Comparison of ENCODE assay signal across 13 cellular contexts in genomic region chr1:93578911-93579825, GRCh38.
DNase-seq lines count a peak whose midpoint lies in the region; ATAC-seq and TF ChIP-seq lines count a peak whose summit lies in the region.
"Had no signal": no experiment of that assay in that cellular context is flagged by ENCODE, and none has a peak within 500 bp of the region (broad histone marks: within the 10 kb centered on the region; RNA-seq: fewer than 3 reads in every experiment).

No MANE protein-coding gene starts in this region.

- H3K36me3 ChIP-seq in IMR-90 (ENCODE audit: control insufficient read depth, insufficient read depth, low read length) (peaks cover 53% of the 10 kb centered on the region), body of pancreas (replicated peaks in 1 of 2; ENCODE audit: insufficient read depth in 1 of 2, low read depth in 2 of 2) (peaks cover 0 to 2% of the 10 kb centered on the region in 2 donors), thoracic aorta (peaks cover 45% of the 10 kb centered on the region), aorta (ENCODE audit: control insufficient read depth in 1 of 2, insufficient read depth in 2 of 2, low read length in 1 of 2) (peaks cover 3 to 8% of the 10 kb centered on the region in 2 donors)
- H3K36me3 ChIP-seq: ovary had no signal

- H3K9ac ChIP-seq in IMR-90 (ENCODE audit: low read depth, low read length): peak overlapping the region; percentile 51

- no peak overlapping the region for H2BK15ac ChIP-seq in IMR-90 (ENCODE audit: low read depth, low read length)

- no peak overlapping the region for H3K56ac ChIP-seq in IMR-90 (ENCODE audit: extremely low read depth, insufficient read depth, low read length)

- BruUV-seq in IMR-90 (replicated peaks; lab: Mats Ljungman, UMichigan): no TSS peak

- peak overlapping the region; percentile 40; the same call in 1 of the 2 replicates for H4K5ac ChIP-seq in IMR-90 (ENCODE audit: low read depth, low read length)

- no peak overlapping the region for H2BK120ac ChIP-seq in IMR-90 (ENCODE audit: low read depth, low read length)

- H3K4me2 ChIP-seq in IMR-90 (ENCODE audit: low read depth, low read length): no peak overlapping the region; the same call in 1 of the 2 replicates

- no peak overlapping the region for H3K23ac ChIP-seq in IMR-90 (ENCODE audit: low read depth, low read length)

- no peak overlapping the region for H2BK20ac ChIP-seq in IMR-90 (ENCODE audit: low read depth, low read length)

- peaks cover 54 to 81% of the 10 kb centered on the region in 2 experiments for H3K79me1 ChIP-seq in IMR-90 (ENCODE audit: low read depth in 1 of 2, low read length in 2 of 2)

- H3K4me1 ChIP-seq in IMR-90 (ENCODE audit: control insufficient read depth, insufficient read depth, low read length) (peaks cover 13% of the 10 kb centered on the region), body of pancreas (peaks cover 57% of the 10 kb centered on the region), thoracic aorta (ENCODE audit: control insufficient read depth in 1 of 2, low read depth in 2 of 2) (peaks cover 10 to 20% of the 10 kb centered on the region in 2 donors), aorta (ENCODE audit: control insufficient read depth in 1 of 2, insufficient read depth in 2 of 2, low read length in 2 of 2) (no peaks in the 10 kb centered on the region)

- H2AFZ ChIP-seq in IMR-90 (replicated peaks; ENCODE audit: low read length, poor library complexity): no peak overlapping the region

- CTCF ChIA-PET in IMR-90 (lab: Yijun Ruan, JAX): no interaction called here

- peak overlapping the region; percentile 77 for H2AK9ac ChIP-seq in IMR-90 (replicated peaks; ENCODE audit: low read depth, low read length, poor library complexity)

- H3K27me3 Mint-ChIP-seq in mesothelial cell of epicardium (ENCODE audit: low read depth): no peaks in the 10 kb centered on the region
- H3K27me3 Mint-ChIP-seq: activated naive CD4-positive, alpha-beta T cell treated with anti-CD3 and anti-CD28 coated beads, Interleukin-2, amount 50 U/mL, for 24 hours; stimulated activated naive CD8-positive, alpha-beta T cell treated with anti-CD3 and anti-CD28 coated beads, Interleukin-15, Interleukin-2, amounts not matched to agents 100 ng/mL and 50 ng/mL, for 24 hours had no signal

- no peaks in the 10 kb centered on the region for H3K27me3 ChIP-seq in IMR-90 (ENCODE audit: control insufficient read depth, insufficient read depth, low read length)
- H3K27me3 ChIP-seq in body of pancreas: no peaks in the 10 kb centered on the region
- H3K27me3 ChIP-seq in thoracic aorta (replicated peaks; ENCODE audit: insufficient read depth): no peaks in the 10 kb centered on the region
- H3K27me3 ChIP-seq in aorta (ENCODE audit: control insufficient read depth in 1 of 2, insufficient read depth in 2 of 2, low read length in 1 of 2): no peaks in the 10 kb centered on the region
- H3K27me3 ChIP-seq: ovary had no signal

- peaks cover 19% of the 10 kb centered on the region for H3K9me1 ChIP-seq in IMR-90 (ENCODE audit: insufficient read depth, low read length)

- no peak for TF ChIP-seq RAD21 in IMR-90 (IDR thresholded peaks at IDR 0.05; ENCODE audit: low read length)

- POLR2A ChIA-PET in IMR-90 (lab: Charles Lee; ENCODE audit: unreplicated experiment): interaction anchor here (0.5 kb wide), 1 partner anchor 24 kb away, joined by 4 read pairs; no protein-coding TSS in a partner anchor

- H3K9me3 ChIP-seq in IMR-90 (ENCODE audit: control insufficient read depth, insufficient read depth, low read length) (no peaks in the 10 kb centered on the region), body of pancreas (no peaks in the 10 kb centered on the region), thoracic aorta (no peaks in the 10 kb centered on the region), aorta (ENCODE audit: control insufficient read depth, low read length) (no peaks in the 10 kb centered on the region)
- H3K9me3 ChIP-seq: ovary had no signal

- H4K8ac ChIP-seq in IMR-90 (ENCODE audit: low read depth in 2 of 2, low read length in 2 of 2): peak overlapping the region in 1 of 2 experiments; percentile 50; a peak in 1 of 4 replicates

- TF ChIP-seq CTCF in IMR-90 (conservative IDR thresholded peaks at IDR 0.05; ENCODE audit: low read depth, low read length): no peak
- TF ChIP-seq CTCF in body of pancreas (IDR thresholded peaks at IDR 0.05): no peak
- TF ChIP-seq CTCF in mesothelial cell of epicardium (IDR thresholded peaks at IDR 0.05; ENCODE audit: unreplicated experiment): no peak
- no peak for TF ChIP-seq CTCF in thoracic aorta (IDR thresholded peaks at IDR 0.05)

- in situ Hi-C loops in IMR-90 (cut with MboI; ENCODE audit: low sequenced_read_pairs): no loop called here

- H3K9me3 Mint-ChIP-seq in mesothelial cell of epicardium: no peaks in the 10 kb centered on the region
- H3K9me3 Mint-ChIP-seq: activated naive CD4-positive, alpha-beta T cell treated with anti-CD3 and anti-CD28 coated beads, Interleukin-2, amount 50 U/mL, for 24 hours; stimulated activated naive CD8-positive, alpha-beta T cell treated with anti-CD3 and anti-CD28 coated beads, Interleukin-15, Interleukin-2, amounts not matched to agents 100 ng/mL and 50 ng/mL, for 24 hours had no signal

- H3K4ac ChIP-seq in IMR-90 (ENCODE audit: low read depth, low read length): peak overlapping the region; percentile 61

- H3K4me3 Mint-ChIP-seq in mesothelial cell of epicardium: no peak overlapping the region
- H3K4me3 Mint-ChIP-seq: activated naive CD4-positive, alpha-beta T cell treated with anti-CD3 and anti-CD28 coated beads, Interleukin-2, amount 50 U/mL, for 24 hours; stimulated activated naive CD8-positive, alpha-beta T cell treated with anti-CD3 and anti-CD28 coated beads, Interleukin-15, Interleukin-2, amounts not matched to agents 100 ng/mL and 50 ng/mL, for 24 hours had no signal

- H2AK5ac ChIP-seq in IMR-90 (ENCODE audit: low read depth, low read length): 0 out of 2 replicates have a peak overlapping the region, but pooled peaks have one; percentile 64

- dilution Hi-C loops in IMR-90 (cut with HindIII; ENCODE audit: low sequenced_read_pairs, unreplicated experiment): no loop called here

- peak overlapping the region; percentile 68 for H2BK5ac ChIP-seq in IMR-90 (ENCODE audit: low read depth, low read length, poor library complexity, severe bottlenecking)

- DNase-seq in IMR-90 (no peak), body of pancreas (no peak), mesothelial cell of epicardium (ENCODE audit: low spot score in 2 of 2, unreplicated experiment in 2 of 2) (no peak), thoracic aorta (ENCODE audit: low spot score) (no peak), H4 (ENCODE audit: low spot score) (no peak), aorta (no peak)
- DNase-seq: activated CD8-positive, alpha-beta memory T cell treated with anti-CD3 and anti-CD28 coated beads for 24 hours; foreskin melanocyte; stimulated activated CD4-positive, alpha-beta T cell treated with anti-CD3 and anti-CD28 coated beads, Interleukin-4, amount 100 ng/mL, for 4 hours had no signal

- intact Hi-C loops in IMR-90 (cut with micrococcal nuclease): no loop called here
- intact Hi-C loops in body of pancreas (cut with DNase I): no loop called here
- intact Hi-C loops in aorta (cut with DNase I): no loop called here

- H3K27ac Mint-ChIP-seq in mesothelial cell of epicardium: peak overlapping the region; percentile 43
- H3K27ac Mint-ChIP-seq: activated naive CD4-positive, alpha-beta T cell treated with anti-CD3 and anti-CD28 coated beads, Interleukin-2, amount 50 U/mL, for 24 hours; stimulated activated naive CD8-positive, alpha-beta T cell treated with anti-CD3 and anti-CD28 coated beads, Interleukin-15, Interleukin-2, amounts not matched to agents 100 ng/mL and 50 ng/mL, for 24 hours had no signal

- H3K4me1 Mint-ChIP-seq in mesothelial cell of epicardium: peaks cover 49% of the 10 kb centered on the region
- H3K4me1 Mint-ChIP-seq: activated naive CD4-positive, alpha-beta T cell treated with anti-CD3 and anti-CD28 coated beads, Interleukin-2, amount 50 U/mL, for 24 hours had no signal

- WGBS in IMR-90 (ENCODE audit: extremely low coverage in 2 of 2, insufficient read length in 1 of 2), 2 experiments: 89% methylated on average over 6 of the region's 11 CpGs; no CpG with 5 or more reads in 1 of the 2 experiments
- 86 to 88% methylated on average over 10 to 11 of the region's 11 CpGs for WGBS in body of pancreas, 2 donors
- WGBS in aorta, 2 donors: 87 to 88% methylated on average over 11 of the region's 11 CpGs

- H3K14ac ChIP-seq in IMR-90 (replicated peaks; ENCODE audit: low read depth, low read length): no peak overlapping the region

- peak overlapping the region; percentile 72 for H3K27ac ChIP-seq in IMR-90 (ENCODE audit: insufficient read depth, low read length)
- H3K27ac ChIP-seq in body of pancreas: peak overlapping the region; percentile 33 to 77 (median 54)
- H3K27ac ChIP-seq in thoracic aorta: peak overlapping the region; percentile 61 to 75
- peak overlapping the region in 1 of 2 donors; percentile 9 for H3K27ac ChIP-seq in aorta (ENCODE audit: low read depth in 1 of 2, low read length in 2 of 2)

- TF ChIP-seq POLR2A in IMR-90 (IDR thresholded peaks at IDR 0.05; ENCODE audit: low read depth, low read length): no peak
- no peak for TF ChIP-seq POLR2A in body of pancreas (IDR thresholded peaks at IDR 0.05)

- H3K4me3 ChIP-seq in IMR-90 (ENCODE audit: insufficient read depth, low read depth, low read length) (no peak overlapping the region), body of pancreas (no peak overlapping the region), thoracic aorta (no peak overlapping the region), aorta (ENCODE audit: low read length in 2 of 2) (no peak overlapping the region)
- H3K4me3 ChIP-seq: ovary had no signal

- peaks cover 52% of the 10 kb centered on the region for H4K20me1 ChIP-seq in IMR-90 (ENCODE audit: insufficient read depth, low read length)

- peak overlapping the region; percentile 64 for H3K18ac ChIP-seq in IMR-90 (ENCODE audit: low read depth, low read length)

- ATAC-seq in IMR-90 (ENCODE audit: low read depth) (no peak), body of pancreas (no peak), thoracic aorta (ENCODE audit: insufficient number of reproducible peaks, low FRiP score, low read depth) (no peak), GM21528 (IDR thresholded peaks at IDR 0.05; ENCODE audit: low FRiP score, unreplicated experiment) (no peak), aorta (ENCODE audit: low FRiP score) (no peak)

- no peaks in the 10 kb centered on the region for H3K36me3 Mint-ChIP-seq in mesothelial cell of epicardium
- H3K36me3 Mint-ChIP-seq: activated naive CD4-positive, alpha-beta T cell treated with anti-CD3 and anti-CD28 coated beads, Interleukin-2, amount 50 U/mL, for 24 hours had no signal

- H4K91ac ChIP-seq in IMR-90 (ENCODE audit: insufficient read depth, low read depth, low read length): 0 out of 2 replicates have a peak overlapping the region, but pooled peaks have one; percentile 56

TF ChIP-seq in IMR-90, 13 proteins besides CTCF, POLR2A, EP300 and RAD21 (continues in another document):
- TF ChIP-seq MAFK (IDR thresholded peaks at IDR 0.05; ENCODE audit: low read depth, low read length) (no peak), RFX5 (IDR thresholded peaks at IDR 0.05; ENCODE audit: low read depth, low read length) (no peak), MAZ (IDR thresholded peaks at IDR 0.05; ENCODE audit: borderline replicate concordance, low read depth, low read length) (no peak)
